Comparison of ENCODE assay signal across 23 cellular contexts in genomic region chr20:46305973-46306360, GRCh38. TPM values are rescaled to one million over a fixed set of nuclear protein-coding genes. Genes with fewer than 3 reads are reported as not detected.
"Had no signal": no experiment of that assay in that cellular context is flagged by ENCODE, and none has a peak within 500 bp of the region (broad histone marks: within the 10 kb centered on the region; RNA-seq: fewer than 3 reads in every experiment).

No MANE protein-coding gene starts in this region.

- ATAC-seq: activated CD4-positive, CD25-positive, alpha-beta regulatory T cell treated with anti-CD3 and anti-CD28 coated beads, Interleukin-2, amount 50 U/mL, for 24 hours; activated CD8-positive, alpha-beta T cell treated with anti-CD3 and anti-CD28 coated beads, Interleukin-2, amount 10 ng/mL, durations not matched to agents 7 days and 5 days had no signal

- H3K4me1 Mint-ChIP-seq: activated naive CD8-positive, alpha-beta T cell treated with anti-CD3 and anti-CD28 coated beads for 36 hours had no signal

- H3K36me3 ChIP-seq: breast epithelium, Peyer's patch had no signal

- H3K27ac ChIP-seq: breast epithelium, Peyer's patch, RWPE1 had no signal

- H3K27ac Mint-ChIP-seq: activated CD8-positive, alpha-beta T cell treated with anti-CD3 and anti-CD28 coated beads, Interleukin-2, amount 10 ng/mL, durations not matched to agents 7 days and 5 days; activated naive CD4-positive, alpha-beta T cell treated with anti-CD3 and anti-CD28 coated beads, Interleukin-2, amount 10 ng/mL, durations not matched to agents 7 days and 5 days; activated naive CD8-positive, alpha-beta T cell treated with anti-CD3 and anti-CD28 coated beads for 36 hours had no signal

- H3K36me3 Mint-ChIP-seq: activated naive CD4-positive, alpha-beta T cell treated with anti-CD3 and anti-CD28 coated beads, Interleukin-2, amount 10 ng/mL, durations not matched to agents 7 days and 5 days; activated naive CD8-positive, alpha-beta T cell treated with anti-CD3 and anti-CD28 coated beads for 36 hours had no signal

- DNase-seq: activated CD4-positive, alpha-beta T cell treated with anti-CD3 and anti-CD28 coated beads for 48 hours; activated CD4-positive, alpha-beta T cell treated with anti-CD3 and anti-CD28 coated beads, Interleukin-2, amount 50 U/mL, for 4 hours; activated CD8-positive, alpha-beta memory T cell treated with anti-CD3 and anti-CD28 coated beads, Interleukin-2, amount 50 U/mL, for 48 hours; activated CD8-positive, alpha-beta T cell treated with anti-CD3 and anti-CD28 coated beads, Interleukin-2, amount 10 ng/mL, durations not matched to agents 7 days and 5 days; activated gamma-delta T cell treated with Interleukin-2 at 50 U/mL for 16 hours; activated naive CD4-positive, alpha-beta T cell treated with anti-CD3 and anti-CD28 coated beads, Interleukin-2, amount 10 ng/mL, durations not matched to agents 7 days and 5 days; activated naive CD8-positive, alpha-beta T cell treated with anti-CD3 and anti-CD28 coated beads for 36 hours; activated T-cell treated with anti-CD3 and anti-CD28 coated beads, Interleukin-2, amount 50 U/mL, for 1 hour; Kasumi-1; NCI-H1105 treated with DMSO at 0.1 percent for 48 hours; NCI-H1436 treated with DMSO at 0.1 percent for 48 hours; NCI-H187 treated with DMSO at 0.1 percent for 48 hours; NCI-H2081 treated with DMSO at 0.1 percent for 48 hours; NCI-H446; NCI-H524; SHP77 treated with DMSO at 0.1 percent for 48 hours; T-helper 2 cell; T1000 had no signal

- H3K4me3 ChIP-seq: breast epithelium, K562, Peyer's patch had no signal

- H3K4me3 Mint-ChIP-seq: activated CD8-positive, alpha-beta T cell treated with anti-CD3 and anti-CD28 coated beads, Interleukin-2, amount 10 ng/mL, durations not matched to agents 7 days and 5 days; activated naive CD8-positive, alpha-beta T cell treated with anti-CD3 and anti-CD28 coated beads for 36 hours had no signal

- H3K9me3 ChIP-seq: breast epithelium, Peyer's patch had no signal

- H3K9me3 Mint-ChIP-seq: activated naive CD4-positive, alpha-beta T cell treated with anti-CD3 and anti-CD28 coated beads, Interleukin-2, amount 10 ng/mL, durations not matched to agents 7 days and 5 days; activated naive CD8-positive, alpha-beta T cell treated with anti-CD3 and anti-CD28 coated beads for 36 hours had no signal

RNA-seq across cellular contexts. Expression of gene CDH22, which starts 2.3 kb away (rescaled TPM):
- total RNA-seq: activated CD8-positive, alpha-beta T cell treated with anti-CD3 and anti-CD28 coated beads, Interleukin-2, amount 10 ng/mL, durations not matched to agents 7 days and 5 days; Peyer's patch had no signal
